ENCODE assay signal across 25 cellular contexts in the genomic region with DNA sequence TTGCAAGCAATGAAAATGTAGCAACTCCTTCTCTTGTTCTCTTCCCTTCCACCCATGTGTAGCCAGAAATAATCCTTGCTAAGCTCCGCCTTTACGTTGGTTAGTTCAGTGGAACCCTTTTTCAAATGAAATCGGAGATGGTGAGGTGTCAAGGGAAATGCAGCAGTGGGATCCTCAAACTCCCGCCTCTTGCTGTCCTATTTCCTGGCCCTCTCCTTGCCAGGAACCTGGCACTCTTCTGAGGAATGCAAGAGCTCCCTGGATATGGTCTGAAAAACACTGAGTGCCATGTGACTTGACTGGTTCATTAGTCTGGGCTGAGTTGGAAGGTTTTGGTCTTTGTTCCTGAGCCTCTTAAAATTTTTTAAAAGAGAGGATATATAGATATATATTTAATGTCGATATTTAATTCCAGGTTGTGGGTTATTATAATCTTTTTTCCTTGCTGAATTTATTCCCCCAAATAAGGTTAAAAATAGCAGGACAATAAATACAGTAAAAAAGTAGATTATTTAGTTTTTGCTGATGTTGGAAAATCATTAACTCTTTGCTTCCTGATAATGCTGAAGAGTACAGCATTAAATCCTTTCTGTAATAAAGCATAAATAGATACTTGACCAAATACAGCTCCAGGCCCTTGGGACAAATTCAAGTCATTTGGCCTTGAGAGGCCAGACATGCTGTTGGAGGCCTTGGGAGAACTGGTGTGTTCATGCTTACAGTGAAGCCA.
DNase-seq lines count a peak whose midpoint lies in the region; ATAC-seq and TF ChIP-seq lines count a peak whose summit lies in the region.
"Had no signal": no experiment of that assay in that cellular context is flagged by ENCODE, and none has a peak within 500 bp of the region (broad histone marks: within the 10 kb centered on the region; RNA-seq: fewer than 3 reads in every experiment).

No MANE protein-coding gene starts in this region.

- H3K27me3 ChIP-seq in SK-N-SH (ENCODE audit: insufficient read depth) (no peaks in the 10 kb centered on the region), dorsolateral prefrontal cortex (no peaks in the 10 kb centered on the region), left lung (no peaks in the 10 kb centered on the region), upper lobe of right lung (no peaks in the 10 kb centered on the region)
- H3K27me3 ChIP-seq: brain microvascular endothelial cell had no signal

- peaks cover 3% of the 10 kb centered on the region for H3F3A ChIP-seq in SK-N-SH (replicated peaks; ENCODE audit: insufficient read depth)

- no peak overlapping the region for H3K9ac ChIP-seq in SK-N-SH
- H3K9ac ChIP-seq: parathyroid adenoma had no signal

- H3K4me3 ChIP-seq in SK-N-SH (ENCODE audit: low read depth in 2 of 2, low read length in 1 of 2) = no peak overlapping the region
- no peak overlapping the region for H3K4me3 ChIP-seq in dorsolateral prefrontal cortex
- no peak overlapping the region for H3K4me3 ChIP-seq in left lung
- no peak overlapping the region for H3K4me3 ChIP-seq in upper lobe of right lung
- H3K4me3 ChIP-seq: GM12878 had no signal

- H3K9me3 ChIP-seq in SK-N-SH = no peaks in the 10 kb centered on the region
- H3K9me3 ChIP-seq in left lung = no peaks in the 10 kb centered on the region
- H3K9me3 ChIP-seq in upper lobe of right lung = no peaks in the 10 kb centered on the region

- POLR2A ChIA-PET in SK-N-SH (lab: Yijun Ruan, JAX) = interaction anchor here (1.4 kb wide), 1 partner anchor 117 kb away, joined by 8 read pairs; a partner anchor contains a TSS

- no peak for TF ChIP-seq CTCF in SK-N-SH (IDR thresholded peaks at IDR 0.05)
- TF ChIP-seq CTCF in dorsolateral prefrontal cortex (IDR thresholded peaks at IDR 0.05 in 54 of 56, conservative IDR thresholded peaks at IDR 0.05 in 2 of 56; ENCODE audit: low read depth in 1 of 56, partially characterized antibody in 56 of 56) = no peak
- TF ChIP-seq CTCF in left lung (IDR thresholded peaks at IDR 0.05) = no peak
- no peak for TF ChIP-seq CTCF in upper lobe of right lung (IDR thresholded peaks at IDR 0.05)

- H3K79me2 ChIP-seq in SK-N-SH (ENCODE audit: insufficient read depth) = no peaks in the 10 kb centered on the region
- H3K79me2 ChIP-seq: parathyroid adenoma had no signal

- no peak overlapping the region for H2AFZ ChIP-seq in SK-N-SH (ENCODE audit: low read depth)

- 93% methylated on average over 5 of the region's 5 CpGs for WGBS in SK-N-SH (ENCODE audit: low lambda C conversion rate)

- intact Hi-C loops in dorsolateral prefrontal cortex (cut with DNase I) (loop anchor here in 1 of 2 donors (5.0 to 10.0 kb wide), 3 partner anchors 117 to 735 kb away; a partner anchor contains a TSS), left lung (cut with DNase I) (loop anchor here in 1 of 2 donors (10.0 kb wide), 1 partner anchor 735 kb away; no protein-coding TSS in a partner anchor), upper lobe of right lung (cut with DNase I) (no loop called here)

- H3K4me1 ChIP-seq in SK-N-SH (ENCODE audit: control insufficient read depth in 1 of 2, insufficient read depth in 2 of 2, low read depth in 1 of 2, low read length in 1 of 2) (peaks cover 0 to 4% of the 10 kb centered on the region in 2 experiments; a peak in 2 of 4 replicates), left lung (no peaks in the 10 kb centered on the region), upper lobe of right lung (no peaks in the 10 kb centered on the region)
- H3K4me1 ChIP-seq: parathyroid adenoma had no signal

- TF ChIP-seq EP300 in SK-N-SH (IDR thresholded peaks at IDR 0.05; ENCODE audit: borderline replicate concordance in 1 of 2, low read depth in 1 of 2, low read length in 1 of 2) = no peak

- ATAC-seq in SK-N-SH treated with all-trans-retinoic acid at 6 μM for 48 hours (peak; percentile 32; the same call in 2 of the 3 replicates), left lung (peak; percentile 75), upper lobe of right lung (peak; percentile 41)
- ATAC-seq: T-cell had no signal

- DNase-seq in SK-N-SH = no peak
- DNase-seq in dorsolateral prefrontal cortex = no peak
- DNase-seq in left lung = no peak
- DNase-seq in upper lobe of right lung = no peak
- DNase-seq in SHP77 treated with DMSO at 0.1 percent for 48 hours (lab: John Stamatoyannopoulos, UW) = no peak
- no peak for DNase-seq in COLO829 (ENCODE audit: low spot score)
- DNase-seq in HuH-7.5 (ENCODE audit: low spot score) = no peak
- DNase-seq: activated CD8-positive, alpha-beta memory T cell treated with anti-CD3 and anti-CD28 coated beads for 24 hours; activated T-cell treated with anti-CD3 and anti-CD28 coated beads, Interleukin-2, amount 50 U/mL, for 24 hours; brain microvascular endothelial cell; COR-L47; DND-41; effector CD8-positive, alpha-beta T cell; erythroblast; foreskin fibroblast; H9; NCI-H1105 treated with DMSO at 0.1 percent for 48 hours; NCI-H2081; NCI-H510A treated with DMSO at 0.1 percent for 48 hours; SIG-M5; T-cell had no signal

- H3K9me2 ChIP-seq in SK-N-SH = no peaks in the 10 kb centered on the region

- TF ChIP-seq RAD21 in SK-N-SH (IDR thresholded peaks at IDR 0.05; ENCODE audit: low read length) = no peak

- CTCF ChIA-PET in SK-N-SH (lab: Yijun Ruan, JAX) = interaction anchor here (0.6 to 4.2 kb wide), 29 partner anchors 13 to 736 kb away, joined by 3 to 31 read pairs (median 5); a partner anchor contains a TSS

- no peaks in the 10 kb centered on the region for H4K20me1 ChIP-seq in SK-N-SH (ENCODE audit: insufficient read depth)

- H3K4me2 ChIP-seq in SK-N-SH = no peak overlapping the region

- H3K36me3 ChIP-seq in SK-N-SH (replicated peaks in 1 of 2; ENCODE audit: control insufficient read depth in 1 of 2, insufficient read depth in 2 of 2, low read length in 1 of 2) (no peaks in the 10 kb centered on the region), left lung (no peaks in the 10 kb centered on the region), upper lobe of right lung (no peaks in the 10 kb centered on the region)
- H3K36me3 ChIP-seq: brain microvascular endothelial cell had no signal

- H3K27ac ChIP-seq in SK-N-SH (ENCODE audit: low read depth in 2 of 2, low read length in 1 of 2) = no peak overlapping the region
- H3K27ac ChIP-seq in dorsolateral prefrontal cortex = peak overlapping the region in 34 of 59 donors; percentile 1 to 81 (median 56)
- H3K27ac ChIP-seq in left lung = no peak overlapping the region
- H3K27ac ChIP-seq in upper lobe of right lung = no peak overlapping the region
- H3K27ac ChIP-seq: brain microvascular endothelial cell, HL-60, parathyroid adenoma had no signal

TF ChIP-seq in SK-N-SH treated with all-trans-retinoic acid at 6 μM for 48 hours, 23 proteins besides CTCF, POLR2A, EP300 and RAD21 (continues in another document):
- TF ChIP-seq GLIS3 (CRISPR knock-in tag; IDR thresholded peaks at IDR 0.05) (no peak), ARNTL (CRISPR knock-in tag; IDR thresholded peaks at IDR 0.05; ENCODE audit: borderline replicate concordance, low read depth) (no peak), TOX (CRISPR knock-in tag; IDR thresholded peaks at IDR 0.05; ENCODE audit: borderline replicate concordance) (no peak), ZNF70 (CRISPR knock-in tag; IDR thresholded peaks at IDR 0.05) (no peak), OSR1 (CRISPR knock-in tag; IDR thresholded peaks at IDR 0.05) (no peak)
- TF ChIP-seq, protein P1, sequence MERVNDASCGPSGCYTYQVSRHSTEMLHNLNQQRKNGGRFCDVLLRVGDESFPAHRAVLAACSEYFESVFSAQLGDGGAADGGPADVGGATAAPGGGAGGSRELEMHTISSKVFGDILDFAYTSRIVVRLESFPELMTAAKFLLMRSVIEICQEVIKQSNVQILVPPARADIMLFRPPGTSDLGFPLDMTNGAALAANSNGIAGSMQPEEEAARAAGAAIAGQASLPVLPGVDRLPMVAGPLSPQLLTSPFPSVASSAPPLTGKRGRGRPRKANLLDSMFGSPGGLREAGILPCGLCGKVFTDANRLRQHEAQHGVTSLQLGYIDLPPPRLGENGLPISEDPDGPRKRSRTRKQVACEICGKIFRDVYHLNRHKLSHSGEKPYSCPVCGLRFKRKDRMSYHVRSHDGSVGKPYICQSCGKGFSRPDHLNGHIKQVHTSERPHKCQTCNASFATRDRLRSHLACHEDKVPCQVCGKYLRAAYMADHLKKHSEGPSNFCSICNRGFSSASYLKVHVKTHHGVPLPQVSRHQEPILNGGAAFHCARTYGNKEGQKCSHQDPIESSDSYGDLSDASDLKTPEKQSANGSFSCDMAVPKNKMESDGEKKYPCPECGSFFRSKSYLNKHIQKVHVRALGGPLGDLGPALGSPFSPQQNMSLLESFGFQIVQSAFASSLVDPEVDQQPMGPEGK (CRISPR knock-in tag; IDR thresholded peaks at IDR 0.05; ENCODE audit: borderline replicate concordance) = no peak

TF ChIP-seq in SK-N-SH, 30 proteins besides CTCF, POLR2A, EP300 and RAD21 (continues in another document):
- TF ChIP-seq, protein P2, sequence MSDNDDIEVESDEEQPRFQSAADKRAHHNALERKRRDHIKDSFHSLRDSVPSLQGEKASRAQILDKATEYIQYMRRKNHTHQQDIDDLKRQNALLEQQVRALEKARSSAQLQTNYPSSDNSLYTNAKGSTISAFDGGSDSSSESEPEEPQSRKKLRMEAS (IDR thresholded peaks at IDR 0.05; ENCODE audit: low read depth) = no peak
- TF ChIP-seq GABPA (IDR thresholded peaks at IDR 0.05; ENCODE audit: low read depth) (no peak), RFX5 (IDR thresholded peaks at IDR 0.05; ENCODE audit: low read length) (no peak)
- TF ChIP-seq, protein P3, sequence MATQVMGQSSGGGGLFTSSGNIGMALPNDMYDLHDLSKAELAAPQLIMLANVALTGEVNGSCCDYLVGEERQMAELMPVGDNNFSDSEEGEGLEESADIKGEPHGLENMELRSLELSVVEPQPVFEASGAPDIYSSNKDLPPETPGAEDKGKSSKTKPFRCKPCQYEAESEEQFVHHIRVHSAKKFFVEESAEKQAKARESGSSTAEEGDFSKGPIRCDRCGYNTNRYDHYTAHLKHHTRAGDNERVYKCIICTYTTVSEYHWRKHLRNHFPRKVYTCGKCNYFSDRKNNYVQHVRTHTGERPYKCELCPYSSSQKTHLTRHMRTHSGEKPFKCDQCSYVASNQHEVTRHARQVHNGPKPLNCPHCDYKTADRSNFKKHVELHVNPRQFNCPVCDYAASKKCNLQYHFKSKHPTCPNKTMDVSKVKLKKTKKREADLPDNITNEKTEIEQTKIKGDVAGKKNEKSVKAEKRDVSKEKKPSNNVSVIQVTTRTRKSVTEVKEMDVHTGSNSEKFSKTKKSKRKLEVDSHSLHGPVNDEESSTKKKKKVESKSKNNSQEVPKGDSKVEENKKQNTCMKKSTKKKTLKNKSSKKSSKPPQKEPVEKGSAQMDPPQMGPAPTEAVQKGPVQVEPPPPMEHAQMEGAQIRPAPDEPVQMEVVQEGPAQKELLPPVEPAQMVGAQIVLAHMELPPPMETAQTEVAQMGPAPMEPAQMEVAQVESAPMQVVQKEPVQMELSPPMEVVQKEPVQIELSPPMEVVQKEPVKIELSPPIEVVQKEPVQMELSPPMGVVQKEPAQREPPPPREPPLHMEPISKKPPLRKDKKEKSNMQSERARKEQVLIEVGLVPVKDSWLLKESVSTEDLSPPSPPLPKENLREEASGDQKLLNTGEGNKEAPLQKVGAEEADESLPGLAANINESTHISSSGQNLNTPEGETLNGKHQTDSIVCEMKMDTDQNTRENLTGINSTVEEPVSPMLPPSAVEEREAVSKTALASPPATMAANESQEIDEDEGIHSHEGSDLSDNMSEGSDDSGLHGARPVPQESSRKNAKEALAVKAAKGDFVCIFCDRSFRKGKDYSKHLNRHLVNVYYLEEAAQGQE (IDR thresholded peaks at IDR 0.05; ENCODE audit: low read depth, low read length) = no peak

Comparison
In these comparisons a context has a peak if more than half of its experiments do, and no peak if none do; other contexts are left out.
1. H3K27ac ChIP-seq: peak in dorsolateral prefrontal cortex (34 of 59); none in SK-N-SH (0 of 2), left lung (0 of 2) and upper lobe of right lung (single experiment).
2. Peak in every context shown above with its lines, with median percentiles within 50 percentile points of each other: ATAC-seq.